In genomic region chr15:82679626-82680199, GRCh38 we compare ENCODE assay signal across 1 cellular context.
TF ChIP-seq lines count a peak whose summit lies in the region.

No MANE protein-coding gene starts in this region.

TF ChIP-seq in GM12878, 131 proteins besides CTCF, POLR2A, EP300 and RAD21:
- TF ChIP-seq HDAC6 (IDR thresholded peaks at IDR 0.05; ENCODE audit: unreplicated experiment) (no peak), CEBPZ (IDR thresholded peaks at IDR 0.05; ENCODE audit: low read depth, low read length) (no peak), MYB (IDR thresholded peaks at IDR 0.05; ENCODE audit: borderline replicate concordance, low read depth, low read length) (no peak), RBBP5 (conservative IDR thresholded peaks at IDR 0.05) (no peak), ZNF384 (IDR thresholded peaks at IDR 0.05; ENCODE audit: borderline replicate concordance, low read depth, low read length) (no peak), PML (IDR thresholded peaks at IDR 0.05; ENCODE audit: low read length) (no peak), BRCA1 (IDR thresholded peaks at IDR 0.05; ENCODE audit: low read depth, low read length) (no peak), CBX5 (IDR thresholded peaks at IDR 0.05; ENCODE audit: low read depth) (no peak)
